In the genomic region with DNA sequence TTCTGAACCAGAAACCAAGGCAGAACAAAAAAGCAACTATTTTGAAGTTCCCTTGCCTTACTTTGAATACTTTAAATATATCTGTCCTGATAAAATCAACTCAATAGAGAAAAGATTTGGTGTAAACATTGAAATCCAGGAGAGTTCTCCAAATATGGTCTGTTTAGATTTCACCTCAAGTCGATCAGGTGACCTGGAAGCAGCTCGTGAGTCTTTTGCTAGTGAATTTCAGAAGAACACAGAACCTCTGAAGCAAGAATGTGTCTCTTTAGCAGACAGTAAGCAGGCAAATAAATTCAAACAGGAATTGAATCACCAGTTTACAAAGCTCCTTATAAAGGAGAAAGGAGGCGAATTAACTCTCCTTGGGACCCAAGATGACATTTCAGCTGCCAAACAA, we compare ENCODE assay signal across 1 cellular context.
A peak's percentile ranks its signal among the peaks of the same experiment; 100 is the strongest.
TF ChIP-seq lines count a peak whose summit lies in the region.

No MANE protein-coding gene starts in this region.

TF ChIP-seq in GM12878, 131 proteins besides CTCF, POLR2A, EP300 and RAD21:
- TF ChIP-seq SP1 (IDR thresholded peaks at IDR 0.05; ENCODE audit: low read depth, low read length) (no peak), BHLHE40 (IDR thresholded peaks at IDR 0.05; ENCODE audit: borderline replicate concordance in 1 of 2, low read depth in 2 of 2, low read length in 1 of 2) (peak in 1 of 2 experiments; percentile 17; a peak in 1 of 4 replicates), RAD51 (IDR thresholded peaks at IDR 0.05) (peak; percentile 54)
